14 cellular contexts compared by ENCODE assay signal in genomic region chr2:42572297-42573081, GRCh38. TPM values are rescaled to one million over a fixed set of nuclear protein-coding genes. Genes with fewer than 3 reads are reported as not detected.
DNase-seq lines count a peak whose midpoint lies in the region; ATAC-seq and TF ChIP-seq lines count a peak whose summit lies in the region.
"Had no signal": no experiment of that assay in that cellular context is flagged by ENCODE, and none has a peak within 500 bp of the region (broad histone marks: within the 10 kb centered on the region; RNA-seq: fewer than 3 reads in every experiment).

No MANE protein-coding gene starts in this region.

- no TSS peak for BruUV-seq in OCI-LY7 (replicated peaks; lab: Mats Ljungman, UMichigan)

- TF ChIP-seq POLR2A in ovary (IDR thresholded peaks at IDR 0.05) = no peak

- H3K9me3 ChIP-seq in HUES6 (ENCODE audit: control insufficient read depth, insufficient read depth, low read depth, low read length) (no peaks in the 10 kb centered on the region), OCI-LY7 (ENCODE audit: low read length) (no peaks in the 10 kb centered on the region), ovary (no peaks in the 10 kb centered on the region)
- H3K9me3 ChIP-seq: SK-N-SH had no signal

- no peak overlapping the region for H3K4me3 ChIP-seq in HUES6 (ENCODE audit: low read depth, low read length)
- no peak overlapping the region for H3K4me3 ChIP-seq in OCI-LY7 (ENCODE audit: low read depth, low read length, poor library complexity, severe bottlenecking)
- H3K4me3 ChIP-seq in choroid plexus epithelial cell (ENCODE audit: low read depth, low read length) = no peak overlapping the region
- no peak overlapping the region for H3K4me3 ChIP-seq in ovary

- no peaks in the 10 kb centered on the region for H3K9me2 ChIP-seq in OCI-LY7 (ENCODE audit: insufficient read depth, low read length)
- H3K9me2 ChIP-seq: SK-N-SH had no signal

- H3K27ac ChIP-seq in HUES6 (ENCODE audit: low read depth, low read length) (0 out of 2 replicates have a peak overlapping the region, but pooled peaks have one; percentile 47), OCI-LY7 (ENCODE audit: low read depth, low read length, poor library complexity, severe bottlenecking) (no peak overlapping the region), ovary (no peak overlapping the region)

- H3K36me3 ChIP-seq in HUES6 (ENCODE audit: control insufficient read depth, insufficient read depth, low read length) = peaks cover 58% of the 10 kb centered on the region
- peaks cover 79% of the 10 kb centered on the region for H3K36me3 ChIP-seq in OCI-LY7 (ENCODE audit: insufficient read depth, low read length)
- no peaks in the 10 kb centered on the region for H3K36me3 ChIP-seq in ovary

- WGBS in ovary, 3 donors = 59 to 72% (median 61%) methylated on average over 10 of the region's 10 CpGs

- no peak for TF ChIP-seq EP300 in ovary (IDR thresholded peaks at IDR 0.05)

- no peak overlapping the region for H2AFZ ChIP-seq in OCI-LY7 (ENCODE audit: low read length)

- H3K9ac ChIP-seq in HUES6 (ENCODE audit: low read length) = no peak overlapping the region
- H3K9ac ChIP-seq: SK-N-SH had no signal

- peaks cover 40% of the 10 kb centered on the region for H3K4me1 Mint-ChIP-seq in stimulated activated naive CD8-positive, alpha-beta T cell treated with anti-CD3 and anti-CD28 coated beads, Interleukin-15, amount 100 ng/mL, for 72 hours

- H3K4me3 Mint-ChIP-seq in stimulated activated naive CD8-positive, alpha-beta T cell treated with anti-CD3 and anti-CD28 coated beads, Interleukin-15, amount 100 ng/mL, for 72 hours = no peak overlapping the region

- no peaks in the 10 kb centered on the region for H3K27me3 Mint-ChIP-seq in stimulated activated naive CD8-positive, alpha-beta T cell treated with anti-CD3 and anti-CD28 coated beads, Interleukin-15, amount 100 ng/mL, for 72 hours
- H3K27me3 Mint-ChIP-seq: CD8-positive, alpha-beta memory T cell had no signal

- H3K27me3 ChIP-seq in HUES6 (ENCODE audit: control insufficient read depth, insufficient read depth, low read length) = no peaks in the 10 kb centered on the region
- no peaks in the 10 kb centered on the region for H3K27me3 ChIP-seq in ovary

- CTCF ChIA-PET in OCI-LY7 (lab: Charles Lee; ENCODE audit: unreplicated experiment) = no interaction called here

- POLR2A ChIA-PET in OCI-LY7 (lab: Charles Lee) = interaction anchor here (1.0 to 2.9 kb wide), 4 partner anchors 14 to 33 kb away, joined by 4 to 27 read pairs (median 6); no protein-coding TSS in a partner anchor

- H3K79me2 ChIP-seq in OCI-LY7 (ENCODE audit: insufficient read depth, low read depth, low read length) = peaks cover 82% of the 10 kb centered on the region

- intact Hi-C loops in OCI-LY7 (cut with micrococcal nuclease; ENCODE audit: unreplicated experiment) (no loop called here), ovary (cut with DNase I) (no loop called here)

- no peak for DNase-seq in OCI-LY7 (ENCODE audit: low spot score)
- DNase-seq in choroid plexus epithelial cell (ENCODE audit: low read depth) = peak; percentile 7
- DNase-seq in ovary = peak; percentile 49 to 66 (median 57)
- DNase-seq in stimulated activated naive CD8-positive, alpha-beta T cell treated with anti-CD3 and anti-CD28 coated beads, Interleukin-15, amount 100 ng/mL, for 72 hours = no peak
- DNase-seq: CD8-positive, alpha-beta memory T cell; NCI-H1092; NCI-H2227 treated with DMSO at 0.1 percent for 48 hours; NCI-H526; PC-3; SK-N-SH had no signal

- ATAC-seq in stimulated activated naive CD8-positive, alpha-beta T cell treated with anti-CD3 and anti-CD28 coated beads, Interleukin-15, amount 100 ng/mL, for 72 hours = no peak
- ATAC-seq in GM19023 (IDR thresholded peaks at IDR 0.05; ENCODE audit: unreplicated experiment) (no peak), HG02884 (IDR thresholded peaks at IDR 0.05; ENCODE audit: unreplicated experiment) (no peak)
- ATAC-seq: PC-3, Right ventricle myocardium inferior had no signal

- no peak overlapping the region for H3K27ac Mint-ChIP-seq in stimulated activated naive CD8-positive, alpha-beta T cell treated with anti-CD3 and anti-CD28 coated beads, Interleukin-15, amount 100 ng/mL, for 72 hours

- TF ChIP-seq CTCF in OCI-LY7 (conservative IDR thresholded peaks at IDR 0.05; ENCODE audit: low read length) = no peak
- TF ChIP-seq CTCF in choroid plexus epithelial cell (conservative IDR thresholded peaks at IDR 0.05; ENCODE audit: low read depth, low read length) = no peak
- no peak for TF ChIP-seq CTCF in ovary (IDR thresholded peaks at IDR 0.05)

- H3K9me3 Mint-ChIP-seq in stimulated activated naive CD8-positive, alpha-beta T cell treated with anti-CD3 and anti-CD28 coated beads, Interleukin-15, amount 100 ng/mL, for 72 hours = no peaks in the 10 kb centered on the region
- H3K9me3 Mint-ChIP-seq: CD8-positive, alpha-beta memory T cell had no signal

- peaks cover 12% of the 10 kb centered on the region for H3K4me1 ChIP-seq in HUES6 (ENCODE audit: control insufficient read depth, insufficient read depth, low read length)
- peaks cover 50% of the 10 kb centered on the region for H3K4me1 ChIP-seq in OCI-LY7 (ENCODE audit: insufficient read depth, low read length, poor library complexity, severe bottlenecking)
- peaks cover 17% of the 10 kb centered on the region for H3K4me1 ChIP-seq in ovary (ENCODE audit: insufficient read depth)

- H4K20me1 ChIP-seq in OCI-LY7 (ENCODE audit: insufficient read depth, low read length) = 0 out of 2 replicates have a peak, but pooled peaks cover 8% of the 10 kb centered on the region

- peak overlapping the region; percentile 13; the same call in 1 of the 2 replicates for H3K4me2 ChIP-seq in OCI-LY7 (ENCODE audit: low read length)
- H3K4me2 ChIP-seq: SK-N-SH had no signal

RNA-seq across cellular contexts. Expression of gene MTA3, which starts 4.1 kb away (rescaled TPM):
- 66.7 and 72.7 TPM in 2 replicates for total RNA-seq in OCI-LY7 (2014; rRNA removed; shearing (Covaris generic))
- 183 and 205 TPM in 2 replicates for total RNA-seq in OCI-LY7 (2022)
- total RNA-seq in ovary = 10 to 100 TPM; 31.9 to 86.6 (median 61.0) TPM
- 10 to 100 TPM; 55.2 to 87.5 TPM for polyA plus RNA-seq in ovary

Comparison
In these comparisons a context has a peak if more than half of its experiments do, and no peak if none do; other contexts are left out.
1. DNase-seq: peak in choroid plexus epithelial cell (single experiment) and ovary (5 of 5); none in OCI-LY7 (single experiment) and stimulated activated naive CD8-positive, alpha-beta T cell treated with anti-CD3 and anti-CD28 coated beads, Interleukin-15, amount 100 ng/mL, for 72 hours (0 of 2).